ENCODE assay signal across 8 cellular contexts in genomic region chr10:126041804-126042231, GRCh38.
DNase-seq lines count a peak whose midpoint lies in the region; ATAC-seq lines count a peak whose summit lies in the region.

No MANE protein-coding gene starts in this region.

- no peaks in the 10 kb centered on the region for H3K36me3 Mint-ChIP-seq in memory B cell

- DNase-seq in DMS53 treated with DMSO at 0.1 percent for 48 hours (lab: John Stamatoyannopoulos, UW; ENCODE audit: unreplicated experiment) (peak; percentile 94), HT-29 (ENCODE audit: low spot score) (peak; percentile 33), ecto neural progenitor cell (ENCODE audit: low spot score) (peak; percentile 77), memory B cell (ENCODE audit: low spot score in 2 of 2) (peak; percentile 80 to 93), NCI-H1694 treated with DMSO at 0.1 percent for 48 hours (lab: John Stamatoyannopoulos, UW) (no peak)
- DNase-seq in activated CD4-positive, alpha-beta T cell treated with anti-CD3 and anti-CD28 coated beads for 4 hours: peak; percentile 40 to 57
- peak; percentile 38 for DNase-seq in stimulated activated CD8-positive, alpha-beta memory T cell treated with anti-CD3 and anti-CD28 coated beads, Interleukin-15, amount 100 ng/mL, for 1 hour (ENCODE audit: low read depth)

- H3K27ac Mint-ChIP-seq in memory B cell: peak overlapping the region; percentile 100

- no peaks in the 10 kb centered on the region for H3K27me3 Mint-ChIP-seq in memory B cell

- H3K4me3 Mint-ChIP-seq in memory B cell: peak overlapping the region; percentile 74

- no peaks in the 10 kb centered on the region for H3K9me3 Mint-ChIP-seq in memory B cell

- ATAC-seq in GM21367 (IDR thresholded peaks at IDR 0.05; ENCODE audit: unreplicated experiment) (peak; percentile 99), memory B cell (ENCODE audit: low read depth) (peak; percentile 85)

- peaks cover 26% of the 10 kb centered on the region for H3K4me1 Mint-ChIP-seq in memory B cell
